8 cellular contexts compared by ENCODE assay signal in the genomic region with DNA sequence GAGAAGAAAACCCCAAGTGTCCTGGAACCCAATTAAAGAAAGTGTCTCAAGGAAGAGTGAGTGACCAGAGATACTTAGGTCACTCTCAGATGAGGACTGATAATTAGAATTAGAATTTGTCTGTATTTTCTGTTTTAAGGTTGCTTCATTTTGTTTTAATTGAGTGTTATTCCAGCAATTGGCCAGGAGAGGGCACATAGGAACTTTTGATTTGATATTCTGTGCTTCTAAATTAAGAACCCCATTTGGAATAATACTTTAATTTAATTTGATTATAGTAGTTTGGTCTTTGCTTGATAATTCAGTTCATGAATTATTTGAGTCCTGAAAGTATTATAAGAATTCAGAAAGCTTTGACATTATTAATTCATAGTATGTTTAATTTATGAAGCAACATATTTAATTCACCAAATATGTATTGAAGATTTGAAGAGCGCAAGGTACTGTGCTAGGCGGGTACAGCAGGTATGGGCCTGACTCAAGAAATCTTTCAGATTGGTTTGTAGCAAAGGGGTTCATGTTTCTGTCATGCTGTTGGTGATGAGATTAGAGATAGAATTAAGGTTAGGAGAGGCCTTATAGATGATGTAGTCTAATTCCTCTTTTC. TPM values are rescaled to one million over a fixed set of nuclear protein-coding genes. Genes with fewer than 3 reads are reported as not detected.
DNase-seq lines count a peak whose midpoint lies in the region; ATAC-seq and TF ChIP-seq lines count a peak whose summit lies in the region.

No MANE protein-coding gene starts in this region.

- H3K4me1 Mint-ChIP-seq in activated T-helper 17 cell treated with anti-CD3 and anti-CD28 coated beads, Interleukin-2, amount 50 U/mL, for 72 hours = peaks cover 29% of the 10 kb centered on the region

- H3K4me3 Mint-ChIP-seq in activated T-helper 17 cell treated with anti-CD3 and anti-CD28 coated beads, Interleukin-2, amount 50 U/mL, for 72 hours = no peak overlapping the region

- no peaks in the 10 kb centered on the region for H3K27me3 Mint-ChIP-seq in activated T-helper 17 cell treated with anti-CD3 and anti-CD28 coated beads, Interleukin-2, amount 50 U/mL, for 72 hours

- H2AFZ ChIP-seq in PC-9 = no peak overlapping the region

- intact Hi-C loops in PC-9 (cut with micrococcal nuclease; ENCODE audit: unreplicated experiment) (no loop called here), testis (cut with DNase I; ENCODE audit: low total_unique reads) (no loop called here)

- no peaks in the 10 kb centered on the region for H3K9me3 ChIP-seq in PC-9 (ENCODE audit: insufficient read depth, low read depth)
- no peaks in the 10 kb centered on the region for H3K9me3 ChIP-seq in testis

- H3K9me3 Mint-ChIP-seq in activated T-helper 17 cell treated with anti-CD3 and anti-CD28 coated beads, Interleukin-2, amount 50 U/mL, for 72 hours = no peaks in the 10 kb centered on the region

- TF ChIP-seq POLR2A in testis (IDR thresholded peaks at IDR 0.05) = no peak

- BruUV-seq in PC-9 (replicated peaks; lab: Mats Ljungman, UMichigan) = no TSS peak

- H3K4me1 ChIP-seq in PC-9 (replicated peaks; ENCODE audit: insufficient read depth) = peaks cover 10% of the 10 kb centered on the region; the same call in 1 of the 2 replicates
- H3K4me1 ChIP-seq in testis = peaks cover 12% of the 10 kb centered on the region

- no peak overlapping the region for H3K27ac ChIP-seq in PC-9
- H3K27ac ChIP-seq in testis = no peak overlapping the region

- POLR2A ChIA-PET in PC-9 (lab: Charles Lee; ENCODE audit: unreplicated experiment) = no interaction called here

- ATAC-seq in activated T-helper 17 cell treated with anti-CD3 and anti-CD28 coated beads, Interleukin-2, amount 50 U/mL, for 72 hours (replicated peaks) = no peak
- no peak for ATAC-seq in HG02588 (IDR thresholded peaks at IDR 0.05; ENCODE audit: unreplicated experiment)

- no peak overlapping the region for H3K27ac Mint-ChIP-seq in activated T-helper 17 cell treated with anti-CD3 and anti-CD28 coated beads, Interleukin-2, amount 50 U/mL, for 72 hours

- H3F3A ChIP-seq in PC-9 (ENCODE audit: insufficient read depth, low read depth) = no peaks in the 10 kb centered on the region

- peaks cover 56% of the 10 kb centered on the region for H3K36me3 Mint-ChIP-seq in activated T-helper 17 cell treated with anti-CD3 and anti-CD28 coated beads, Interleukin-2, amount 50 U/mL, for 72 hours (ENCODE audit: low read depth)

- no peak overlapping the region for H3K4me3 ChIP-seq in PC-9
- H3K4me3 ChIP-seq in testis = no peak overlapping the region

- H3K9me2 ChIP-seq in PC-9 (ENCODE audit: insufficient read depth) = no peaks in the 10 kb centered on the region

- H3K4me2 ChIP-seq in PC-9 = no peak overlapping the region

- peak; percentile 15 for DNase-seq in NCI-H82 (lab: John Stamatoyannopoulos, UW)
- no peak for DNase-seq in NCI-H82 treated with DMSO at 0.1 percent for 48 hours (lab: John Stamatoyannopoulos, UW; ENCODE audit: unreplicated experiment)
- no peak for DNase-seq in PC-9
- DNase-seq in fibroblast of the conjunctiva (ENCODE audit: low read depth) = peak; percentile 9
- no peak for DNase-seq in testis
- DNase-seq in DMS114 treated with DMSO at 0.1 percent for 48 hours (lab: John Stamatoyannopoulos, UW; ENCODE audit: unreplicated experiment) = no peak

- peaks cover 21% of the 10 kb centered on the region; the same call in 1 of the 2 replicates for H4K20me1 ChIP-seq in PC-9 (ENCODE audit: insufficient read depth)

- CTCF ChIA-PET in PC-9 (lab: Charles Lee) = no interaction called here

- peaks cover 5% of the 10 kb centered on the region for H3K36me3 ChIP-seq in PC-9 (ENCODE audit: low read depth)
- no peaks in the 10 kb centered on the region for H3K36me3 ChIP-seq in testis (ENCODE audit: low read depth, missing control alignments)

- H3K27me3 ChIP-seq in PC-9 (ENCODE audit: insufficient read depth, low read depth) = no peaks in the 10 kb centered on the region
- no peaks in the 10 kb centered on the region for H3K27me3 ChIP-seq in testis

- 94 to 95% methylated on average over 2 of the region's 2 CpGs for WGBS in testis, 2 donors

- peaks cover 57% of the 10 kb centered on the region for H3K79me2 ChIP-seq in PC-9 (ENCODE audit: low read depth)

- TF ChIP-seq CTCF in PC-9 (conservative IDR thresholded peaks at IDR 0.05) (peak; percentile 81), testis (IDR thresholded peaks at IDR 0.05) (peak in 2 of 3 experiments; percentile 62 to 76)

RNA-seq across cellular contexts. Expression of gene MRPL22, which starts 4.9 kb away (rescaled TPM):
- 80.8 and 94.0 TPM in 2 replicates for total RNA-seq in PC-9 (2021)
- total RNA-seq in testis = 10 to 100 TPM; 28.1 to 42.6 TPM
- polyA plus RNA-seq in testis (ENCODE audit: insufficient read depth, low read depth, low replicate concordance) = 81.4 TPM
- total RNA-seq in activated T-helper 17 cell treated with anti-CD3 and anti-CD28 coated beads, Interleukin-2, amount 50 U/mL, for 72 hours = 10 to 100 TPM; 66.4 to 92.0 TPM

RNA-seq across cellular contexts. Expression of gene GEMIN5, which starts 7.8 kb away (rescaled TPM):
- total RNA-seq in PC-9 (2021) (17.7 and 18.6 TPM in 2 replicates), testis (10 to 100 TPM; 24.1 to 24.7 TPM)
- 15.8 TPM for polyA plus RNA-seq in testis (ENCODE audit: insufficient read depth, low read depth, low replicate concordance)
- 10 to 100 TPM; 27.6 to 37.3 TPM for total RNA-seq in activated T-helper 17 cell treated with anti-CD3 and anti-CD28 coated beads, Interleukin-2, amount 50 U/mL, for 72 hours

Comparison
In these comparisons a context has a peak if more than half of its experiments do, and no peak if none do; other contexts are left out.
1. DNase-seq: peak in NCI-H82 (single experiment) and fibroblast of the conjunctiva (single experiment); none in NCI-H82 treated with DMSO at 0.1 percent for 48 hours (single experiment), PC-9 (0 of 2), testis (single experiment) and DMS114 treated with DMSO at 0.1 percent for 48 hours (single experiment).